8 cellular contexts compared by ENCODE assay signal in the genomic region with DNA sequence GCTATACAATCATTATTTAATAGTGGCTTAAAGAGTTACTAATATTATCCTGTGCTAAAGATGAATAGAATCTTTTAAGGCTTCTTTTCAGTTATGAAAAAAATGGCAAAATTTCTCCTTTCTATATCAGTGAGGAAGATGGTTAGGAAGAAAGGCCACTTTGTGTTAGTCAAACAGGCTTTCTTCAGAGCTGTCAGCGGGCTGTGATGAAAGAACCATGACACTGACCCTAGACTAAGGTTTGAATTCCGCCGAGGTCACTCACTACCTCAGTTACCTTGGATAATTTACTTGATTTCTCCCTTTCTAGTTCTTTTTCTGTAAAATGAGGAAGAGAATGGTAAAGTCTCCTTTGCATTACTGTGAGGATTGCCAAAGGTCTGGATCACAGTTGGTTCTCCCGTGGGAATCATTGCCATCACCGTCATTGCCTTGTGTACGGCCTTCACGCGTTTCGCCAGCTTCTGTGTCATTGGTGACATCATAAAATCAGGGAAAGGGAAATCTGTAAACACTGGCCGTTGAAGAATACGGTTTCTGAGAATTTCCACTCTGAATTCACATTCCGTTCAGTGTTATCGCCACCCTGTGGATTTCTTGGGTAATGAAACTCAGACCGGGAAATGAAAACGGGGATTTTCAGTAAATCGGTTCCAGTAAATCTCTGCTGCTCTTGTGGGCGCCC. TPM values are rescaled to one million over a fixed set of nuclear protein-coding genes. Genes with fewer than 3 reads are reported as not detected.
DNase-seq lines count a peak whose midpoint lies in the region; ATAC-seq and TF ChIP-seq lines count a peak whose summit lies in the region.

No MANE protein-coding gene starts in this region.

- in situ Hi-C loops in astrocyte of the cerebellum (cut with HindIII; ENCODE audit: low sequenced_read_pairs), result no loop called here

- DNase-seq in NCI-H146 (lab: John Stamatoyannopoulos, UW), result peak; percentile 90
- peak in 4 of 5 experiments; percentile 30 to 83 (median 50) for DNase-seq in T-helper 2 cell
- DNase-seq in astrocyte of the cerebellum (ENCODE audit: low read depth), result peak; percentile 92
- DNase-seq in hypothalamus (lab: John Stamatoyannopoulos, UW), result peak in 50 of 51 donors; percentile 4 to 90 (median 52)
- peak; percentile 82 for DNase-seq in sciatic nerve (ENCODE audit: low spot score)
- no peak for DNase-seq in OCI-M2 (lab: John Stamatoyannopoulos, UW; ENCODE audit: unreplicated experiment)

- ATAC-seq in HG02759 (IDR thresholded peaks at IDR 0.05; ENCODE audit: unreplicated experiment), result peak; percentile 91
- peak; percentile 97 for ATAC-seq in sciatic nerve

- TF ChIP-seq CTCF in GM12875 (IDR thresholded peaks at IDR 0.05; ENCODE audit: borderline replicate concordance, insufficient read depth, low read depth, low read length) (peak; percentile 69), astrocyte of the cerebellum (IDR thresholded peaks at IDR 0.05; ENCODE audit: low read depth, low read length, missing control alignments) (peak; percentile 93)

- intact Hi-C loops in sciatic nerve (cut with DNase I), result loop anchor here (2.0 kb wide), 1 partner anchor 27 kb away; a partner anchor contains a TSS

- H3K4me3 ChIP-seq in GM12875 (ENCODE audit: low read depth, low read length), result peak overlapping the region; percentile 22
- H3K4me3 ChIP-seq in astrocyte of the cerebellum (ENCODE audit: low read depth, low read length), result peak overlapping the region; percentile 10

RNA-seq across cellular contexts. Expression of a gene that starts 26.7 kb away (rescaled TPM):
- total RNA-seq in sciatic nerve, result 371 TPM

RNA-seq across cellular contexts. Expression of a gene that starts 52.6 kb away (rescaled TPM):
- not detected for total RNA-seq in sciatic nerve

RNA-seq across cellular contexts. Expression of a gene that starts 57.2 kb away (rescaled TPM):
- 0.27 TPM for total RNA-seq in sciatic nerve
